Comparison of ENCODE assay signal across 9 cellular contexts in genomic region chr16:67542464-67542863, GRCh38. TPM values are rescaled to one million over a fixed set of nuclear protein-coding genes. Genes with fewer than 3 reads are reported as not detected.
DNase-seq lines count a peak whose midpoint lies in the region; ATAC-seq and TF ChIP-seq lines count a peak whose summit lies in the region.
"Had no signal": no experiment of that assay in that cellular context is flagged by ENCODE, and none has a peak within 500 bp of the region (broad histone marks: within the 10 kb centered on the region; RNA-seq: fewer than 3 reads in every experiment).

No MANE protein-coding gene starts in this region.

- no peaks in the 10 kb centered on the region for H3K9me3 ChIP-seq in breast epithelium
- no peaks in the 10 kb centered on the region for H3K9me3 ChIP-seq in Peyer's patch

- no peak for TF ChIP-seq POLR2A in breast epithelium (IDR thresholded peaks at IDR 0.05)
- no peak for TF ChIP-seq POLR2A in Peyer's patch (IDR thresholded peaks at IDR 0.05)

- no peaks in the 10 kb centered on the region for H3K27me3 Mint-ChIP-seq in MCF 10A (ENCODE audit: insufficient read depth, unreplicated experiment)
- H3K27me3 Mint-ChIP-seq in activated T-cell treated with anti-CD3 and anti-CD28 coated beads, Interleukin-2, amount 50 U/mL, for 72 hours (ENCODE audit: low read depth) = no peaks in the 10 kb centered on the region

- H3K27me3 ChIP-seq in breast epithelium = no peaks in the 10 kb centered on the region
- H3K27me3 ChIP-seq in Peyer's patch = no peaks in the 10 kb centered on the region

- no peak overlapping the region for H3K4me3 ChIP-seq in breast epithelium
- no peak overlapping the region for H3K4me3 ChIP-seq in Peyer's patch

- no peak overlapping the region for H3K27ac Mint-ChIP-seq in MCF 10A (ENCODE audit: low read depth, unreplicated experiment)
- H3K27ac Mint-ChIP-seq in activated T-cell treated with anti-CD3 and anti-CD28 coated beads, Interleukin-2, amount 50 U/mL, for 72 hours = peak overlapping the region; percentile 43

- peak; percentile 81 for ATAC-seq in activated T-cell treated with anti-CD3 and anti-CD28 coated beads, Interleukin-2, amount 50 U/mL, for 72 hours (replicated peaks in 1 of 2)
- ATAC-seq in left ventricle myocardium superior = peak; percentile 4

- peak; percentile 56 for DNase-seq in MCF 10A (ENCODE audit: unreplicated experiment)
- DNase-seq in breast epithelium (ENCODE audit: low spot score in 2 of 2) = no peak
- peak in 2 of 3 donors; percentile 74 to 80 for DNase-seq in Peyer's patch
- peak; percentile 81 for DNase-seq in activated T-cell treated with anti-CD3 and anti-CD28 coated beads, Interleukin-2, amount 50 U/mL, for 72 hours
- peak; percentile 43 for DNase-seq in left ventricle myocardium superior
- peak; percentile 51 for DNase-seq in stimulated activated CD8-positive, alpha-beta memory T cell treated with anti-CD3 and anti-CD28 coated beads, Interleukin-7, amount 100 ng/mL, for 24 hours (ENCODE audit: low read depth)
- no peak for DNase-seq in middle frontal gyrus (ENCODE audit: extremely low spot score, low spot score)
- DNase-seq in ecto neural progenitor cell (ENCODE audit: low spot score) = no peak

- H3K9me3 Mint-ChIP-seq in MCF 10A (ENCODE audit: unreplicated experiment) = no peaks in the 10 kb centered on the region
- no peaks in the 10 kb centered on the region for H3K9me3 Mint-ChIP-seq in activated T-cell treated with anti-CD3 and anti-CD28 coated beads, Interleukin-2, amount 50 U/mL, for 72 hours

- H3K36me3 Mint-ChIP-seq in MCF 10A (ENCODE audit: insufficient read depth, unreplicated experiment) = peaks cover 20% of the 10 kb centered on the region
- peaks cover 4 to 10% of the 10 kb centered on the region in 2 donors for H3K36me3 Mint-ChIP-seq in activated T-cell treated with anti-CD3 and anti-CD28 coated beads, Interleukin-2, amount 50 U/mL, for 72 hours (ENCODE audit: insufficient read depth in 2 of 2)

- TF ChIP-seq CTCF in MCF 10A (IDR thresholded peaks at IDR 0.05; ENCODE audit: unreplicated experiment) = no peak
- no peak for TF ChIP-seq CTCF in breast epithelium (IDR thresholded peaks at IDR 0.05)
- TF ChIP-seq CTCF in Peyer's patch (IDR thresholded peaks at IDR 0.05) = no peak

- H3K4me1 Mint-ChIP-seq in MCF 10A (ENCODE audit: insufficient read depth, unreplicated experiment) = peaks cover 41% of the 10 kb centered on the region
- H3K4me1 Mint-ChIP-seq in activated T-cell treated with anti-CD3 and anti-CD28 coated beads, Interleukin-2, amount 50 U/mL, for 72 hours (ENCODE audit: low read depth) = peaks cover 47% of the 10 kb centered on the region

- H3K27ac ChIP-seq in breast epithelium = peak overlapping the region in 1 of 2 donors; percentile 19
- peak overlapping the region in 1 of 4 donors; percentile 38 for H3K27ac ChIP-seq in Peyer's patch
- H3K27ac ChIP-seq: C4-2B had no signal

- BruUV-seq in MCF 10A (replicated peaks; lab: Mats Ljungman, UMichigan) = no TSS peak

- H3K4me3 Mint-ChIP-seq in MCF 10A (ENCODE audit: unreplicated experiment) = no peak overlapping the region
- H3K4me3 Mint-ChIP-seq in activated T-cell treated with anti-CD3 and anti-CD28 coated beads, Interleukin-2, amount 50 U/mL, for 72 hours = no peak overlapping the region

- POLR2A ChIA-PET in MCF 10A (lab: Yijun Ruan, JAX) = interaction anchor here (1.6 kb wide), 1 partner anchor 11 kb away, joined by 3 read pairs; no protein-coding TSS in a partner anchor

- H3K4me1 ChIP-seq in breast epithelium (peaks cover 3 to 12% of the 10 kb centered on the region in 2 donors), Peyer's patch (peaks cover 3 to 36% (median 16%) of the 10 kb centered on the region in 4 donors)

- CTCF ChIA-PET in MCF 10A (lab: Yijun Ruan, JAX) = no interaction called here

- H3K36me3 ChIP-seq in breast epithelium (no peaks in the 10 kb centered on the region), Peyer's patch (peaks cover 0 to 26% (median 0%) of the 10 kb centered on the region in 3 donors)

- intact Hi-C loops in MCF 10A (cut with micrococcal nuclease) = no loop called here
- intact Hi-C loops in breast epithelium (cut with DNase I; ENCODE audit: low total_unique reads) = no loop called here
- intact Hi-C loops in left ventricle myocardium superior (cut with micrococcal nuclease) = no loop called here

RNA-seq across cellular contexts. Expression of gene RIPOR1, which starts 13.8 kb away (rescaled TPM):
- total RNA-seq in MCF 10A (2022) = 43.2 and 69.1 TPM in 2 replicates
- total RNA-seq in breast epithelium = 10 to 100 TPM; 32.0 to 50.5 (median 33.4) TPM
- 10 to 100 TPM; 10.5 to 70.1 (median 42.5) TPM for total RNA-seq in Peyer's patch
- total RNA-seq in activated T-cell treated with anti-CD3 and anti-CD28 coated beads, Interleukin-2, amount 50 U/mL, for 72 hours = 10 to 100 TPM; 34.2 to 54.6 TPM
- 76.1 TPM for total RNA-seq in left ventricle myocardium superior

RNA-seq across cellular contexts. Expression of gene CTCF, which starts 19.9 kb away (rescaled TPM):
- total RNA-seq in MCF 10A (2022) (29.7 and 40.6 TPM in 2 replicates), breast epithelium (10 to 100 TPM; 27.8 to 51.7 (median 38.0) TPM), Peyer's patch (10 to 100 TPM; 35.3 to 59.4 (median 42.7) TPM), left ventricle myocardium superior (32.8 TPM)
- total RNA-seq in activated T-cell treated with anti-CD3 and anti-CD28 coated beads, Interleukin-2, amount 50 U/mL, for 72 hours = 10 to 100 TPM; 55.5 to 71.1 TPM

RNA-seq across cellular contexts. Expression of gene AGRP, which starts 59.1 kb away (rescaled TPM):
- total RNA-seq in MCF 10A (2022) (not detected in 2 replicates), breast epithelium (not detected), Peyer's patch (not detected), left ventricle myocardium superior (not detected)
- total RNA-seq in activated T-cell treated with anti-CD3 and anti-CD28 coated beads, Interleukin-2, amount 50 U/mL, for 72 hours = not detected

Comparison
In these comparisons a context has a peak if more than half of its experiments do, and no peak if none do; other contexts are left out.
1. DNase-seq: peak in MCF 10A (single experiment), Peyer's patch (2 of 3), activated T-cell treated with anti-CD3 and anti-CD28 coated beads, Interleukin-2, amount 50 U/mL, for 72 hours (2 of 2), left ventricle myocardium superior (single experiment) and stimulated activated CD8-positive, alpha-beta memory T cell treated with anti-CD3 and anti-CD28 coated beads, Interleukin-7, amount 100 ng/mL, for 24 hours (single experiment); none in breast epithelium (0 of 2), middle frontal gyrus (single experiment) and ecto neural progenitor cell (single experiment).